In genomic region chr14:101028971-101029667, GRCh38 we compare ENCODE assay signal across 21 cellular contexts.
DNase-seq lines count a peak whose midpoint lies in the region; ATAC-seq and TF ChIP-seq lines count a peak whose summit lies in the region.
"Had no signal": no experiment of that assay in that cellular context is flagged by ENCODE, and none has a peak within 500 bp of the region (broad histone marks: within the 10 kb centered on the region; RNA-seq: fewer than 3 reads in every experiment).

No MANE protein-coding gene starts in this region.

- TF ChIP-seq POLR2A in prostate gland (IDR thresholded peaks at IDR 0.05) = no peak

- H3K9me3 Mint-ChIP-seq in chondrocyte (ENCODE audit: low read depth) (no peaks in the 10 kb centered on the region), immature natural killer cell (no peaks in the 10 kb centered on the region)
- no peaks in the 10 kb centered on the region for H3K9me3 Mint-ChIP-seq in activated CD4-positive, alpha-beta T cell treated with anti-CD3 and anti-CD28 coated beads for 36 hours (ENCODE audit: low read depth)
- H3K9me3 Mint-ChIP-seq: activated CD4-positive, alpha-beta memory T cell treated with anti-CD3 and anti-CD28 coated beads for 36 hours; effector memory CD8-positive, alpha-beta T cell had no signal

- H3K27me3 Mint-ChIP-seq in chondrocyte (ENCODE audit: low read depth) (no peaks in the 10 kb centered on the region), immature natural killer cell (ENCODE audit: low read depth in 3 of 3) (peaks cover 0 to 4% (median 2%) of the 10 kb centered on the region in 3 donors)
- no peaks in the 10 kb centered on the region for H3K27me3 Mint-ChIP-seq in activated CD4-positive, alpha-beta T cell treated with anti-CD3 and anti-CD28 coated beads for 36 hours
- H3K27me3 Mint-ChIP-seq: activated CD4-positive, alpha-beta memory T cell treated with anti-CD3 and anti-CD28 coated beads for 36 hours; progenitor cell of endocrine pancreas had no signal

- H3K4me3 ChIP-seq in prostate gland = no peak overlapping the region
- H3K4me3 ChIP-seq: body of pancreas, esophagus muscularis mucosa, MG63, neural progenitor cell had no signal

- H3K4me1 ChIP-seq in prostate gland (replicated peaks) = no peaks in the 10 kb centered on the region
- H3K4me1 ChIP-seq: body of pancreas, esophagus muscularis mucosa, neural progenitor cell had no signal

- WGBS in prostate gland = 79% methylated on average over 20 of the region's 20 CpGs

- no peak overlapping the region for H3K27ac ChIP-seq in prostate gland
- H3K27ac ChIP-seq: body of pancreas, C4-2B, esophagus muscularis mucosa, neural progenitor cell had no signal

- H3K27me3 ChIP-seq in prostate gland (replicated peaks; ENCODE audit: insufficient read depth) = no peaks in the 10 kb centered on the region
- H3K27me3 ChIP-seq: body of pancreas, MG63, neural progenitor cell had no signal

- CTCF ChIA-PET in activated CD4-positive, alpha-beta T cell treated with anti-CD3 and anti-CD28 coated beads for 36 hours (lab: Charles Lee) = no interaction called here

- no peaks in the 10 kb centered on the region for H3K36me3 Mint-ChIP-seq in chondrocyte (ENCODE audit: low read depth)
- no peaks in the 10 kb centered on the region for H3K36me3 Mint-ChIP-seq in immature natural killer cell
- H3K36me3 Mint-ChIP-seq in activated CD4-positive, alpha-beta T cell treated with anti-CD3 and anti-CD28 coated beads for 36 hours (ENCODE audit: low read depth) = no peaks in the 10 kb centered on the region
- H3K36me3 Mint-ChIP-seq: activated CD4-positive, alpha-beta memory T cell treated with anti-CD3 and anti-CD28 coated beads for 36 hours; neural progenitor cell; stimulated activated effector memory CD8-positive, alpha-beta T cell treated with anti-CD3 and anti-CD28 coated beads, Interleukin-12 subunit alpha, Interleukin-12 subunit beta, amount 100 ng/mL, for 72 hours had no signal

- H3K4me1 Mint-ChIP-seq in chondrocyte (ENCODE audit: low read depth) (no peaks in the 10 kb centered on the region), immature natural killer cell (no peaks in the 10 kb centered on the region)
- H3K4me1 Mint-ChIP-seq in activated CD4-positive, alpha-beta T cell treated with anti-CD3 and anti-CD28 coated beads for 36 hours = no peaks in the 10 kb centered on the region
- H3K4me1 Mint-ChIP-seq: neural progenitor cell; stimulated activated effector memory CD8-positive, alpha-beta T cell treated with anti-CD3 and anti-CD28 coated beads, Interleukin-12 subunit alpha, Interleukin-12 subunit beta, amount 100 ng/mL, for 72 hours had no signal

- H3K4me3 Mint-ChIP-seq in chondrocyte (ENCODE audit: unreplicated experiment) (no peak overlapping the region), immature natural killer cell (no peak overlapping the region)
- H3K4me3 Mint-ChIP-seq in activated CD4-positive, alpha-beta T cell treated with anti-CD3 and anti-CD28 coated beads for 36 hours = no peak overlapping the region
- H3K4me3 Mint-ChIP-seq: activated CD4-positive, alpha-beta memory T cell treated with anti-CD3 and anti-CD28 coated beads for 36 hours; effector memory CD8-positive, alpha-beta T cell; neural progenitor cell; stimulated activated effector memory CD8-positive, alpha-beta T cell treated with anti-CD3 and anti-CD28 coated beads, Interleukin-12 subunit alpha, Interleukin-12 subunit beta, amount 100 ng/mL, for 72 hours had no signal

- ATAC-seq in activated CD4-positive, alpha-beta T cell treated with anti-CD3 and anti-CD28 coated beads for 36 hours = no peak
- ATAC-seq: body of pancreas; effector memory CD8-positive, alpha-beta T cell; stimulated activated effector memory CD8-positive, alpha-beta T cell treated with anti-CD3 and anti-CD28 coated beads, Interleukin-12 subunit alpha, Interleukin-12 subunit beta, amount 100 ng/mL, for 72 hours had no signal

- H3K9me3 ChIP-seq in prostate gland = no peaks in the 10 kb centered on the region
- H3K9me3 ChIP-seq: body of pancreas, esophagus muscularis mucosa, MG63 had no signal

- DNase-seq in COR-L47 (lab: John Stamatoyannopoulos, UW) (peak; percentile 85), NCI-H1092 (lab: John Stamatoyannopoulos, UW) (peak; percentile 83), NCI-H2171 (lab: John Stamatoyannopoulos, UW) (peak; percentile 78), chondrocyte (ENCODE audit: low spot score) (peak; percentile 49), prostate gland (ENCODE audit: low spot score) (no peak), immature natural killer cell (no peak)
- no peak for DNase-seq in activated CD4-positive, alpha-beta T cell treated with anti-CD3 and anti-CD28 coated beads for 36 hours
- DNase-seq: activated CD4-positive, alpha-beta memory T cell treated with anti-CD3 and anti-CD28 coated beads for 36 hours; activated CD4-positive, CD25-positive, alpha-beta regulatory T cell; activated effector memory CD4-positive, alpha-beta T cell treated with anti-CD3 and anti-CD28 coated beads, Interleukin-2, amount 50 U/mL, for 16 hours; effector memory CD8-positive, alpha-beta T cell; GDM1; HCEC 1CT; MG63; stimulated activated CD4-positive, alpha-beta T cell treated with anti-CD3 and anti-CD28 coated beads, Interleukin-1b, Interleukin-23, amount 100 ng/mL, for 48 hours had no signal

- H3K27ac Mint-ChIP-seq in chondrocyte (ENCODE audit: unreplicated experiment) (no peak overlapping the region), immature natural killer cell (no peak overlapping the region)
- no peak overlapping the region for H3K27ac Mint-ChIP-seq in activated CD4-positive, alpha-beta T cell treated with anti-CD3 and anti-CD28 coated beads for 36 hours
- H3K27ac Mint-ChIP-seq: activated CD4-positive, alpha-beta memory T cell treated with anti-CD3 and anti-CD28 coated beads for 36 hours; effector memory CD8-positive, alpha-beta T cell; neural progenitor cell; progenitor cell of endocrine pancreas; stimulated activated effector memory CD8-positive, alpha-beta T cell treated with anti-CD3 and anti-CD28 coated beads, Interleukin-12 subunit alpha, Interleukin-12 subunit beta, amount 100 ng/mL, for 72 hours had no signal

- TF ChIP-seq CTCF in chondrocyte (IDR thresholded peaks at IDR 0.05) (no peak), prostate gland (IDR thresholded peaks at IDR 0.05) (no peak)

- intact Hi-C loops in prostate gland (cut with DNase I) = no loop called here
- intact Hi-C loops in activated CD4-positive, alpha-beta T cell treated with anti-CD3 and anti-CD28 coated beads for 36 hours (cut with DNase I, micrococcal nuclease) = no loop called here

- no peaks in the 10 kb centered on the region for H3K36me3 ChIP-seq in prostate gland
- H3K36me3 ChIP-seq: esophagus muscularis mucosa, MG63, neural progenitor cell had no signal

- POLR2A ChIA-PET in activated CD4-positive, alpha-beta T cell treated with anti-CD3 and anti-CD28 coated beads for 36 hours (lab: Charles Lee) = no interaction called here

Comparison
In these comparisons a context has a peak if more than half of its experiments do, and no peak if none do; other contexts are left out.
1. DNase-seq: peak in COR-L47 (single experiment), NCI-H1092 (single experiment), NCI-H2171 (single experiment) and chondrocyte (single experiment); none in prostate gland (single experiment), immature natural killer cell (0 of 3) and activated CD4-positive, alpha-beta T cell treated with anti-CD3 and anti-CD28 coated beads for 36 hours (single experiment).